Comparison of ENCODE assay signal across 1 cellular context in the genomic region with DNA sequence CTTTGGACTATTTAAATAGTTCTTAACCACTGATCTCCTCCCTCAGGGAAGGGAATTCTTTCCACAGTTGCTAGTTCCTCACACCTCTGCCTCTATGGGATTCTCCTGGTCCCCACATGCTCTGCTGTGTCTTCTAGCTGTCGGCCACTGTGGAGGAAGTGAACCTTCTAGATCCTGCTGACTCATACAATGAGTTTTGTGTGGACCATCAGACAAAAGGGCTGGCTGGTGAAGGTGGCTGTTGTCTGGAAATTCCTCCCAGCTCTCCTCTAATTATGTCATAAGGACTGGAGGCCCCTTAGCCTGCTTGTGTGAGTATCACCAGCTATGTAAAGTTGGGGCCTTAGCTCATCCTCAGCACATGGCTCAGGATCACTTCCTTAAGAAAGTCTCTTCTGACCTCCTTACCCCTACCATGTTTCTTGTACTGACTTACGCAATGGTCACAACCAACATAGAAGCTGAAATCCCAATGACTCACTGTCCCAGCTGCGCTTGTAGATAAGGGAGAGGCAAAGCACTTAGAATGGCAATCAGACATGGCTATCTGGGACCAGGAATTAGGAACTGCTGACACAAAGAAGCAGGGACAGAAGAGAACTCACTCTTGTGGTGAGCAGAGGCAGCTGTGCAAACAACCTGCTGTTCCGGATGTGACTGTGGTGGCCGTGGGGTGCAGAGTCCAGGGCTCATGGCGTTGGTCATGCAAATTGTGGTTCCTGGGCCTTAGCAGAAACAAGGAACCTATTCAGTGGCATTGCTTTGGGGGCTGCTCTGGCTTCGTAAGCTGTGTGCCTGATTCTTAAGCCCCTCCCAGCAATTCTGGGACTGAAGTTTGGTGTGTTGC.
TF ChIP-seq lines count a peak whose summit lies in the region.

No MANE protein-coding gene starts in this region.

TF ChIP-seq in HEK293, 187 proteins besides CTCF, POLR2A, EP300 and RAD21 (continued from another document):
- TF ChIP-seq, protein P1, sequence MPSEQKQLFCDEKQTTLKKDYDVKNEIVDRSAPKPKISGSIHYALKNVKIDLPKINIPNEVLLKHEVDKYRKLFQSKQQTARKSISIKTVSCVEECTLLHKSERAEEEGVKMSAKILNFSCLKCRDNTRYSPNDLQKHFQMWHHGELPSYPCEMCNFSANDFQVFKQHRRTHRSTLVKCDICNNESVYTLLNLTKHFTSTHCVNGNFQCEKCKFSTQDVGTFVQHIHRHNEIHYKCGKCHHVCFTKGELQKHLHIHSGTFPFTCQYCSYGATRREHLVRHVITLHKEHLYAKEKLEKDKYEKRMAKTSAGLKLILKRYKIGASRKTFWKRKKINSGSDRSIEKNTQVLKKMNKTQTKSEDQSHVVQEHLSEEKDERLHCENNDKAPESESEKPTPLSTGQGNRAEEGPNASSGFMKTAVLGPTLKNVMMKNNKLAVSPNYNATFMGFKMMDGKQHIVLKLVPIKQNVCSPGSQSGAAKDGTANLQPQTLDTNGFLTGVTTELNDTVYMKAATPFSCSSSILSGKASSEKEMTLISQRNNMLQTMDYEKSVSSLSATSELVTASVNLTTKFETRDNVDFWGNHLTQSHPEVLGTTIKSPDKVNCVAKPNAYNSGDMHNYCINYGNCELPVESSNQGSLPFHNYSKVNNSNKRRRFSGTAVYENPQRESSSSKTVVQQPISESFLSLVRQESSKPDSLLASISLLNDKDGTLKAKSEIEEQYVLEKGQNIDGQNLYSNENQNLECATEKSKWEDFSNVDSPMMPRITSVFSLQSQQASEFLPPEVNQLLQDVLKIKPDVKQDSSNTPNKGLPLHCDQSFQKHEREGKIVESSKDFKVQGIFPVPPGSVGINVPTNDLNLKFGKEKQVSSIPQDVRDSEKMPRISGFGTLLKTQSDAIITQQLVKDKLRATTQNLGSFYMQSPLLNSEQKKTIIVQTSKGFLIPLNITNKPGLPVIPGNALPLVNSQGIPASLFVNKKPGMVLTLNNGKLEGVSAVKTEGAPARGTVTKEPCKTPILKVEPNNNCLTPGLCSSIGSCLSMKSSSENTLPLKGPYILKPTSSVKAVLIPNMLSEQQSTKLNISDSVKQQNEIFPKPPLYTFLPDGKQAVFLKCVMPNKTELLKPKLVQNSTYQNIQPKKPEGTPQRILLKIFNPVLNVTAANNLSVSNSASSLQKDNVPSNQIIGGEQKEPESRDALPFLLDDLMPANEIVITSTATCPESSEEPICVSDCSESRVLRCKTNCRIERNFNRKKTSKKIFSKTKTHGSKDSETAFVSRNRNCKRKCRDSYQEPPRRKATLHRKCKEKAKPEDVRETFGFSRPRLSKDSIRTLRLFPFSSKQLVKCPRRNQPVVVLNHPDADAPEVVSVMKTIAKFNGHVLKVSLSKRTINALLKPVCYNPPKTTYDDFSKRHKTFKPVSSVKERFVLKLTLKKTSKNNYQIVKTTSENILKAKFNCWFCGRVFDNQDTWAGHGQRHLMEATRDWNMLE (tag by site-specific recombination; conservative IDR thresholded peaks at IDR 0.05; ENCODE audit: low read depth) = peak; percentile 36; the same call in 1 of the 2 replicates
- TF ChIP-seq GLIS2 (tag by site-specific recombination; IDR thresholded peaks at IDR 0.05) = no peak
- no peak for TF ChIP-seq ZNF658 (tag by site-specific recombination; IDR thresholded peaks at IDR 0.05)
- 0 out of 2 replicates have a peak, but pooled peaks have one; percentile 15 for TF ChIP-seq SP7 (tag by site-specific recombination; IDR thresholded peaks at IDR 0.05)
- TF ChIP-seq ZNF621 (tag by site-specific recombination; IDR thresholded peaks at IDR 0.05) = no peak
- no peak for TF ChIP-seq ZNF114 (tag by site-specific recombination; IDR thresholded peaks at IDR 0.05)
- no peak for TF ChIP-seq ZBTB1 (tag by site-specific recombination; IDR thresholded peaks at IDR 0.05)
- no peak for TF ChIP-seq ZBTB8A (tag by site-specific recombination; IDR thresholded peaks at IDR 0.05)
- TF ChIP-seq ZNF791 (tag by site-specific recombination; IDR thresholded peaks at IDR 0.05) = no peak
- no peak for TF ChIP-seq ZNF561 (tag by site-specific recombination; IDR thresholded peaks at IDR 0.05; ENCODE audit: borderline replicate concordance)
- TF ChIP-seq ZNF221 (tag by site-specific recombination; IDR thresholded peaks at IDR 0.05; ENCODE audit: borderline replicate concordance) = no peak
- no peak for TF ChIP-seq ZNF629 (tag by site-specific recombination; IDR thresholded peaks at IDR 0.05)
- TF ChIP-seq GLIS1 (tag by site-specific recombination; IDR thresholded peaks at IDR 0.05) = no peak
- no peak for TF ChIP-seq OVOL3 (tag by site-specific recombination; IDR thresholded peaks at IDR 0.05)
- TF ChIP-seq, protein P2, sequence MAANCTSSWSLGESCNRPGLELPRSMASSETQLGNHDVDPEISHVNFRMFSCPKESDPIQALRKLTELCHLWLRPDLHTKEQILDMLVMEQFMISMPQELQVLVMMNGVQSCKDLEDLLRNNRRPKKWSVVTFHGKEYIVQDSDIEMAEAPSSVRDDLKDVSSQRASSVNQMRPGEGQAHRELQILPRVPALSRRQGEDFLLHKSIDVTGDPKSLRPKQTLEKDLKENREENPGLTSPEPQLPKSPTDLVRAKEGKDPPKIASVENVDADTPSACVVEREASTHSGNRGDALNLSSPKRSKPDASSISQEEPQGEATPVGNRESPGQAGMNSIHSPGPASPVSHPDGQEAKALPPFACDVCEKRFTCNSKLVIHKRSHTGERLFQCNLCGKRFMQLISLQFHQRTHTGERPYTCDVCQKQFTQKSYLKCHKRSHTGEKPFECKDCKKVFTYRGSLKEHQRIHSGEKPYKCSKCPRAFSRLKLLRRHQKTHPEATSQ (tag by site-specific recombination; IDR thresholded peaks at IDR 0.05) = no peak
- no peak for TF ChIP-seq ZNF10 (tag by site-specific recombination; IDR thresholded peaks at IDR 0.05)
- TF ChIP-seq SP2 (tag by site-specific recombination; IDR thresholded peaks at IDR 0.05) = no peak
- no peak for TF ChIP-seq ZNF140 (tag by site-specific recombination; IDR thresholded peaks at IDR 0.05)
- 0 out of 2 replicates have a peak, but pooled peaks have one; percentile 12 for TF ChIP-seq ZNF341 (tag by site-specific recombination; IDR thresholded peaks at IDR 0.05; ENCODE audit: low read depth)
- no peak for TF ChIP-seq KLF7 (tag by site-specific recombination; IDR thresholded peaks at IDR 0.05; ENCODE audit: borderline replicate concordance)
- TF ChIP-seq ZNF138 (tag by site-specific recombination; IDR thresholded peaks at IDR 0.05; ENCODE audit: borderline replicate concordance) = no peak
- no peak for TF ChIP-seq ZFP37 (tag by site-specific recombination; IDR thresholded peaks at IDR 0.05)
- peak; percentile 64 for TF ChIP-seq ZIC2 (tag by site-specific recombination; IDR thresholded peaks at IDR 0.05)
- TF ChIP-seq, protein P3, sequence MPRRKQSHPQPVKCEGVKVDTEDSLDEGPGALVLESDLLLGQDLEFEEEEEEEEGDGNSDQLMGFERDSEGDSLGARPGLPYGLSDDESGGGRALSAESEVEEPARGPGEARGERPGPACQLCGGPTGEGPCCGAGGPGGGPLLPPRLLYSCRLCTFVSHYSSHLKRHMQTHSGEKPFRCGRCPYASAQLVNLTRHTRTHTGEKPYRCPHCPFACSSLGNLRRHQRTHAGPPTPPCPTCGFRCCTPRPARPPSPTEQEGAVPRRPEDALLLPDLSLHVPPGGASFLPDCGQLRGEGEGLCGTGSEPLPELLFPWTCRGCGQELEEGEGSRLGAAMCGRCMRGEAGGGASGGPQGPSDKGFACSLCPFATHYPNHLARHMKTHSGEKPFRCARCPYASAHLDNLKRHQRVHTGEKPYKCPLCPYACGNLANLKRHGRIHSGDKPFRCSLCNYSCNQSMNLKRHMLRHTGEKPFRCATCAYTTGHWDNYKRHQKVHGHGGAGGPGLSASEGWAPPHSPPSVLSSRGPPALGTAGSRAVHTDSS (tag by site-specific recombination; IDR thresholded peaks at IDR 0.05) = no peak
- no peak for TF ChIP-seq ZNF214 (tag by site-specific recombination; IDR thresholded peaks at IDR 0.05; ENCODE audit: borderline replicate concordance)
- no peak for TF ChIP-seq ZFP3 (tag by site-specific recombination; IDR thresholded peaks at IDR 0.05; ENCODE audit: low read depth)
- TF ChIP-seq, protein P4, sequence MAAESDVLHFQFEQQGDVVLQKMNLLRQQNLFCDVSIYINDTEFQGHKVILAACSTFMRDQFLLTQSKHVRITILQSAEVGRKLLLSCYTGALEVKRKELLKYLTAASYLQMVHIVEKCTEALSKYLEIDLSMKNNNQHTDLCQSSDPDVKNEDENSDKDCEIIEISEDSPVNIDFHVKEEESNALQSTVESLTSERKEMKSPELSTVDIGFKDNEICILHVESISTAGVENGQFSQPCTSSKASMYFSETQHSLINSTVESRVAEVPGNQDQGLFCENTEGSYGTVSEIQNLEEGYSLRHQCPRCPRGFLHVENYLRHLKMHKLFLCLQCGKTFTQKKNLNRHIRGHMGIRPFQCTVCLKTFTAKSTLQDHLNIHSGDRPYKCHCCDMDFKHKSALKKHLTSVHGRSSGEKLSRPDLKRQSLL (tag by site-specific recombination; IDR thresholded peaks at IDR 0.05) = no peak
- TF ChIP-seq ZNF626 (tag by site-specific recombination; IDR thresholded peaks at IDR 0.05) = no peak
- no peak for TF ChIP-seq MZF1 (tag by site-specific recombination; IDR thresholded peaks at IDR 0.05; ENCODE audit: borderline replicate concordance)
